ENCODE assay signal across 15 cellular contexts in genomic region chr3:195031574-195032003, GRCh38.
DNase-seq lines count a peak whose midpoint lies in the region; ATAC-seq and TF ChIP-seq lines count a peak whose summit lies in the region.
"Had no signal": no experiment of that assay in that cellular context is flagged by ENCODE, and none has a peak within 500 bp of the region (broad histone marks: within the 10 kb centered on the region; RNA-seq: fewer than 3 reads in every experiment).

No MANE protein-coding gene starts in this region.

- H3K23ac ChIP-seq in trophoblast cell (ENCODE audit: low read length), result no peak overlapping the region

- H3K18ac ChIP-seq in trophoblast cell (ENCODE audit: low read length), result peak overlapping the region; percentile 3

- H3K14ac ChIP-seq in trophoblast cell (ENCODE audit: low read length), result peak overlapping the region; percentile 25

- H2AK5ac ChIP-seq in trophoblast cell (ENCODE audit: low read length), result peak overlapping the region; percentile 33

- H3K27me3 ChIP-seq in NT2/D1 (ENCODE audit: insufficient read depth, insufficient read length) (no peaks in the 10 kb centered on the region), foreskin keratinocyte (no peaks in the 10 kb centered on the region), trophoblast cell (ENCODE audit: insufficient read depth, low read length) (no peaks in the 10 kb centered on the region)
- H3K27me3 ChIP-seq: left lung, sigmoid colon had no signal

- H3K4me3 ChIP-seq in NT2/D1 (ENCODE audit: insufficient read length, low read depth) (no peak overlapping the region), trophoblast cell (ENCODE audit: low read depth, low read length) (no peak overlapping the region)
- H3K4me3 ChIP-seq: left lung, sigmoid colon, SK-N-MC had no signal

- H3K4me2 ChIP-seq in trophoblast cell (ENCODE audit: low read length), result no peak overlapping the region

- H3K9me3 ChIP-seq in NT2/D1 (ENCODE audit: insufficient read depth, low read length), result no peaks in the 10 kb centered on the region
- peaks cover 2% of the 10 kb centered on the region for H3K9me3 ChIP-seq in trophoblast cell (ENCODE audit: insufficient read depth, low read depth, low read length)
- H3K9me3 ChIP-seq: left lung, sigmoid colon had no signal

- H2BK12ac ChIP-seq in trophoblast cell (ENCODE audit: low read length), result peak overlapping the region; percentile 30

- peak overlapping the region; percentile 8 for H4K91ac ChIP-seq in trophoblast cell (ENCODE audit: low read depth, low read length)

- WGBS in trophoblast cell (ENCODE audit: extremely low coverage, insufficient coverage, insufficient read length), result no CpG with 5 or more reads among the region's 5 CpGs

- no peaks in the 10 kb centered on the region for H3K36me3 ChIP-seq in NT2/D1 (ENCODE audit: insufficient read depth, insufficient read length, low read length)
- H3K36me3 ChIP-seq in trophoblast cell (ENCODE audit: control insufficient read depth in 1 of 2, insufficient read depth in 2 of 2, low read length in 2 of 2), result no peaks in the 10 kb centered on the region
- H3K36me3 ChIP-seq: left lung, sigmoid colon had no signal

- peak overlapping the region; percentile 40 for H2BK120ac ChIP-seq in trophoblast cell (ENCODE audit: insufficient read depth, low read length, poor library complexity)

- peak overlapping the region; percentile 58 for H2BK5ac ChIP-seq in trophoblast cell (ENCODE audit: low read depth, low read length, poor library complexity)

- no peak overlapping the region for H3K4ac ChIP-seq in trophoblast cell (ENCODE audit: low read depth, low read length)

- H4K12ac ChIP-seq in trophoblast cell (ENCODE audit: low read depth, low read length), result no peak overlapping the region

- no peaks in the 10 kb centered on the region for H3K79me2 ChIP-seq in trophoblast cell (ENCODE audit: control insufficient read depth, insufficient read depth, low read length, poor library complexity)

- no peak overlapping the region for H2AFZ ChIP-seq in trophoblast cell (ENCODE audit: insufficient read depth, low read length, poor library complexity)

- H3K27ac ChIP-seq in foreskin keratinocyte, result peak overlapping the region; percentile 88
- peak overlapping the region; percentile 63 for H3K27ac ChIP-seq in trophoblast cell (ENCODE audit: low read depth, low read length)
- H3K27ac ChIP-seq in substantia nigra (ENCODE audit: low read depth, low read length, poor library complexity, severe bottlenecking), result no peak overlapping the region
- H3K27ac ChIP-seq: SK-N-MC had no signal

- H3K79me1 ChIP-seq in trophoblast cell (ENCODE audit: low read length), result peaks cover 10% of the 10 kb centered on the region

- H4K8ac ChIP-seq in trophoblast cell (ENCODE audit: low read depth, low read length), result peak overlapping the region; percentile 10

- peaks cover 39% of the 10 kb centered on the region for H3K4me1 ChIP-seq in NT2/D1 (ENCODE audit: insufficient read depth, insufficient read length)
- peaks cover 26% of the 10 kb centered on the region for H3K4me1 ChIP-seq in foreskin keratinocyte
- H3K4me1 ChIP-seq in trophoblast cell (ENCODE audit: control insufficient read depth in 1 of 2, insufficient read depth in 2 of 2, low read length in 2 of 2), result peaks cover 30% of the 10 kb centered on the region in 2 experiments
- H3K4me1 ChIP-seq: left lung, sigmoid colon had no signal

- H3K9ac ChIP-seq in NT2/D1 (ENCODE audit: insufficient read length, low read depth) (peak overlapping the region; percentile 37), trophoblast cell (ENCODE audit: low read length) (peak overlapping the region; percentile 10)

- TF ChIP-seq CTCF in foreskin keratinocyte (conservative IDR thresholded peaks at IDR 0.05), result no peak

- ATAC-seq in foreskin keratinocyte, result no peak
- no peak for ATAC-seq in HG03439 (IDR thresholded peaks at IDR 0.05; ENCODE audit: unreplicated experiment)

- DNase-seq in COLO668 (lab: John Stamatoyannopoulos, UW; ENCODE audit: unreplicated experiment) (peak; percentile 27), NT2/D1 (ENCODE audit: low read depth, low spot score) (no peak), foreskin keratinocyte (no peak), trophoblast cell (peak; percentile 62 to 77), NCI-H1436 (lab: John Stamatoyannopoulos, UW) (no peak), substantia nigra (lab: John Stamatoyannopoulos, UW) (no peak), NCI-H1105 (lab: John Stamatoyannopoulos, UW) (no peak)
- DNase-seq: hypothalamus; NCI-H2107; NK-92 treated with Interleukin-12 subunit alpha and Interleukin-12 subunit beta, amount 100 ng/mL, for 24 hours; sigmoid colon; stimulated activated CD4-positive, alpha-beta T cell treated with anti-CD3 and anti-CD28 coated beads, Interleukin-4, amount 100 ng/mL, for 4 hours had no signal

Comparison
In these comparisons a context has a peak if more than half of its experiments do, and no peak if none do; other contexts are left out.
1. DNase-seq: peak in COLO668 (single experiment) and trophoblast cell (2 of 2); none in NT2/D1 (single experiment), foreskin keratinocyte (0 of 2), NCI-H1436 (single experiment), substantia nigra (0 of 49) and NCI-H1105 (single experiment).